ENCODE assay signal across 12 cellular contexts in the genomic region with DNA sequence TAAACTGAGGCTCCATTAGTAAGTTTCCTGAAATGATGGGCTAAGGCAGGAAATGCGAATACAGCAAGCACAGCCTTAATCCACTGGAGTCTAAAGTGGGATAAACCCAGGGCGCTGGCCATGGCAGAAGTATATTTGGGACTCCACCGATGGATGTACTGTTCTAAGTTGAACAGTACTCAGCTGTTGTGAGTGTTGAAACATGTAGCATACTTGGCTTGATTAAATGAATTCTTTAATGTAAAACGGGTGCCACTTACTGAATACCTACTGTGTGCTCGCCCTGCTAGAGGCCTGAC. TPM values are rescaled to one million over a fixed set of nuclear protein-coding genes. Genes with fewer than 3 reads are reported as not detected.
DNase-seq lines count a peak whose midpoint lies in the region; ATAC-seq lines count a peak whose summit lies in the region.
"Had no signal": no experiment of that assay in that cellular context is flagged by ENCODE, and none has a peak within 500 bp of the region (broad histone marks: within the 10 kb centered on the region; RNA-seq: fewer than 3 reads in every experiment).

No MANE protein-coding gene starts in this region.

- H3K4me1 Mint-ChIP-seq in naive thymus-derived CD8-positive, alpha-beta T cell: peaks cover 0 to 13% (median 7%) of the 10 kb centered on the region in 4 donors

- H3K36me3 Mint-ChIP-seq in naive thymus-derived CD8-positive, alpha-beta T cell: no peaks in the 10 kb centered on the region
- H3K36me3 Mint-ChIP-seq: immature natural killer cell had no signal

- H3K9me3 Mint-ChIP-seq in naive thymus-derived CD8-positive, alpha-beta T cell: no peaks in the 10 kb centered on the region
- H3K9me3 Mint-ChIP-seq: activated T-helper 2 cell treated with anti-CD3 and anti-CD28 coated beads, Interferon-gamma antibody, Interleukin-2, Interleukin-4, amounts not matched to agents 10 μg/mL and 5 μg/mL and 100 μg/mL, durations not matched to agents 14 hours and 24 hours and 36 hours; immature natural killer cell had no signal

- H3K4me3 ChIP-seq in aorta (ENCODE audit: low read length in 2 of 2): peak overlapping the region; percentile 50 to 69

- POLR2A ChIA-PET in naive thymus-derived CD8-positive, alpha-beta T cell (lab: Charles Lee): no interaction called here

- H3K4me1 ChIP-seq in aorta (ENCODE audit: control insufficient read depth in 1 of 2, insufficient read depth in 2 of 2, low read length in 2 of 2): peaks cover 0 to 2% of the 10 kb centered on the region in 2 donors

- H3K27me3 ChIP-seq in aorta (ENCODE audit: control insufficient read depth in 1 of 2, insufficient read depth in 2 of 2, low read length in 1 of 2): no peaks in the 10 kb centered on the region

- peak overlapping the region; percentile 49 to 78 for H3K27ac ChIP-seq in aorta (ENCODE audit: low read depth in 1 of 2, low read length in 2 of 2)
- H3K27ac ChIP-seq: C4-2B had no signal

- no peak for DNase-seq in Right ventricle myocardium inferior (ENCODE audit: missing footprints)
- no peak for DNase-seq in cardiac septum (ENCODE audit: low spot score)
- no peak for DNase-seq in naive thymus-derived CD8-positive, alpha-beta T cell
- DNase-seq in aorta: no peak
- no peak for DNase-seq in NCI-H2196 (lab: John Stamatoyannopoulos, UW; ENCODE audit: unreplicated experiment)
- no peak for DNase-seq in putamen (ENCODE audit: low spot score)
- DNase-seq: immature natural killer cell, SHP77 treated with DMSO at 0.1 percent for 48 hours had no signal

- ATAC-seq in Right ventricle myocardium inferior (peak; percentile 59), esophagus mucosa (peak; percentile 25), aorta (ENCODE audit: low FRiP score) (peak; percentile 39), HG02970 (IDR thresholded peaks at IDR 0.05; ENCODE audit: low FRiP score, unreplicated experiment) (no peak)
- ATAC-seq in naive thymus-derived CD8-positive, alpha-beta T cell: no peak

- 10 to 13% methylated on average over 5 of the region's 5 CpGs for WGBS in aorta, 2 donors

- intact Hi-C loops in Right ventricle myocardium inferior (cut with DNase I) (loop anchor here (2.0 kb wide), 1 partner anchor 72 kb away; the partner anchor contains the start of gene BHLHE41), cardiac septum (cut with DNase I) (loop anchor here (1.0 to 5.0 kb wide), 3 partner anchors 44 to 76 kb away; no protein-coding TSS in a partner anchor), aorta (cut with DNase I) (loop anchor here (2.0 to 5.0 kb wide), 5 partner anchors 41 to 101 kb away; no protein-coding TSS in a partner anchor)

- no peak overlapping the region for H3K27ac Mint-ChIP-seq in naive thymus-derived CD8-positive, alpha-beta T cell
- H3K27ac Mint-ChIP-seq: activated T-helper 2 cell treated with anti-CD3 and anti-CD28 coated beads, Interferon-gamma antibody, Interleukin-2, Interleukin-4, amounts not matched to agents 10 μg/mL and 5 μg/mL and 100 μg/mL, durations not matched to agents 14 hours and 24 hours and 36 hours; immature natural killer cell had no signal

- H3K36me3 ChIP-seq in aorta (ENCODE audit: control insufficient read depth in 1 of 2, insufficient read depth in 2 of 2, low read length in 1 of 2): no peaks in the 10 kb centered on the region

- H3K27me3 Mint-ChIP-seq in naive thymus-derived CD8-positive, alpha-beta T cell: peaks cover 21 to 44% (median 41%) of the 10 kb centered on the region in 5 donors

- no peaks in the 10 kb centered on the region for H3K9me3 ChIP-seq in aorta (ENCODE audit: control insufficient read depth, low read length)

- peak overlapping the region in 9 of 10 donors; percentile 15 to 79 (median 69) for H3K4me3 Mint-ChIP-seq in naive thymus-derived CD8-positive, alpha-beta T cell

RNA-seq across cellular contexts. Expression of gene SSPN, which starts 1.0 kb away (rescaled TPM):
- total RNA-seq in Right ventricle myocardium inferior (49.8 TPM), cardiac septum (118 TPM), esophagus mucosa (1.4 TPM), aorta (100 to 1,000 TPM in 1 of 2 donors, 10 to 100 TPM in 1; 43.9 to 109 TPM)
- total RNA-seq in naive thymus-derived CD8-positive, alpha-beta T cell: under 1 TPM in 1 of 2 experiments, not detected in 1; 0.27 TPM
- not detected for polyA plus RNA-seq in naive thymus-derived CD8-positive, alpha-beta T cell
- 10 to 100 TPM; 24.5 to 27.3 TPM for polyA plus RNA-seq in aorta
- total RNA-seq: activated T-helper 2 cell treated with anti-CD3 and anti-CD28 coated beads, Interferon-gamma antibody, Interleukin-2, Interleukin-4, amounts not matched to agents 10 μg/mL and 5 μg/mL and 100 μg/mL, durations not matched to agents 14 hours and 24 hours and 36 hours had no signal
- polyA plus RNA-seq: immature natural killer cell had no signal

Comparison
In these comparisons a context has a peak if more than half of its experiments do, and no peak if none do; other contexts are left out.
1. ATAC-seq: peak in Right ventricle myocardium inferior (single experiment), esophagus mucosa (single experiment) and aorta (single experiment); none in naive thymus-derived CD8-positive, alpha-beta T cell (0 of 2) and HG02970 (single experiment).
2. RNA of gene SSPN, which starts 1.0 kb away (total RNA-seq): 118 TPM in cardiac septum (single experiment), 43.9 to 109 TPM in aorta and 49.8 TPM in Right ventricle myocardium inferior (single experiment); 1.4 TPM in esophagus mucosa (single experiment) and 0.27 TPM in naive thymus-derived CD8-positive, alpha-beta T cell; every median in the first group is over 10 times any median in the second.